Comparison of ENCODE assay signal across 7 cellular contexts in the genomic region with DNA sequence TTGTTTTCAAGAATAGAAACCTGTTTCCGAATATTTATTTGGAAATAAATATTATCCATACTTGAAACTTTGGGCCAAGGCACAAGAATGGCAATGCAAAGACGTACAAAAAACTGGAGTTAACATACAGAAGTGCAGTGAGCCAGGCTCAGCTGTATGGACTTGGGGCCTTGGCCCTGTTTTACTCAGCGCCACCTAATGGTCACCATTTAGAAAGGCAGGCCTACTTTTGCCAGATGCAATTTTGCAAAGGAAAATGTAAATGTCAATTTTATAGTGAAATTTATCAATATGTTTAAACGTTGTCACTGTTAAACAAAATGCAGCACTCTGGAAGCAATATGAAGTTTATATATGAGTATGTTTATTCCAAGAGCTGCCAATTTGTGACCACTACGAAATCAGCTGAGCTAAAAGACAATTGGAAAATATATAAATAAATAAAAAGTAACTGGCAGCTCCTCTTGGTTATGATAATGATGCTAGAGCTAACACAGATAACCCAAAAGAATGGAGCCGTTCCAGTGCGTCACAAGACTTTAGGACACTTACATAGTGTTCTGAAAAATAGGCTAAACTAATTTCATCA.
DNase-seq lines count a peak whose midpoint lies in the region; ATAC-seq, FAIRE-seq and TF ChIP-seq lines count a peak whose summit lies in the region.

No MANE protein-coding gene starts in this region.

- H3K4me1 Mint-ChIP-seq in endothelial cell (ENCODE audit: unreplicated experiment): no peaks in the 10 kb centered on the region

- no peaks in the 10 kb centered on the region for H3K79me2 ChIP-seq in SU-DHL-6 (ENCODE audit: insufficient read depth, low read length)

- no peak overlapping the region for H3K4me2 ChIP-seq in SU-DHL-6 (ENCODE audit: low read depth, low read length, poor library complexity, severe bottlenecking)

- ATAC-seq in GM18858 (IDR thresholded peaks at IDR 0.05; ENCODE audit: unreplicated experiment) (peak; percentile 57), HG03460 (IDR thresholded peaks at IDR 0.05; ENCODE audit: unreplicated experiment) (peak; percentile 67), pancreas (peak in 1 of 4 donors; percentile 55), omental fat pad (ENCODE audit: low FRiP score) (no peak)

- no peaks in the 10 kb centered on the region for H3K36me3 Mint-ChIP-seq in endothelial cell (ENCODE audit: low read depth, unreplicated experiment)

- no peaks in the 10 kb centered on the region for H3K9me2 ChIP-seq in SU-DHL-6 (replicated peaks; ENCODE audit: insufficient read depth, low read length)

- H3K9me3 ChIP-seq in SU-DHL-6 (ENCODE audit: insufficient read depth, low read length): no peaks in the 10 kb centered on the region
- H3K9me3 ChIP-seq in pancreas: no peaks in the 10 kb centered on the region

- H2AFZ ChIP-seq in SU-DHL-6 (ENCODE audit: low read depth, low read length, severe bottlenecking): no peak overlapping the region

- H3K27ac ChIP-seq in SU-DHL-6 (ENCODE audit: low read depth, low read length): no peak overlapping the region
- H3K27ac ChIP-seq in pancreas: no peak overlapping the region

- H3K27me3 ChIP-seq in SU-DHL-6 (ENCODE audit: low read length) (no peaks in the 10 kb centered on the region), pancreas (no peaks in the 10 kb centered on the region)

- 50 to 59% methylated on average over 7 of the region's 7 CpGs for WGBS in pancreas, 2 donors

- H3K9ac ChIP-seq in SU-DHL-6 (ENCODE audit: low read length): no peak overlapping the region

- no peak for FAIRE-seq in pancreas (lab: Jason Lieb, UNC)

- H3K4me3 ChIP-seq in SU-DHL-6 (ENCODE audit: insufficient read depth, low read length, poor library complexity, severe bottlenecking) (no peak overlapping the region), pancreas (no peak overlapping the region)

- intact Hi-C loops in pancreas (cut with DNase I): no loop called here

- no peak overlapping the region for H3K27ac Mint-ChIP-seq in endothelial cell (ENCODE audit: unreplicated experiment)

- H3K36me3 ChIP-seq in SU-DHL-6 (ENCODE audit: low read length): no peaks in the 10 kb centered on the region
- H3K36me3 ChIP-seq in pancreas: no peaks in the 10 kb centered on the region

- H3K4me3 Mint-ChIP-seq in endothelial cell (ENCODE audit: unreplicated experiment): no peak overlapping the region

- H3F3A ChIP-seq in SU-DHL-6 (ENCODE audit: insufficient read depth): no peaks in the 10 kb centered on the region; the same call in 1 of the 2 replicates

- no peaks in the 10 kb centered on the region for H3K4me1 ChIP-seq in pancreas

- no peaks in the 10 kb centered on the region for H3K9me3 Mint-ChIP-seq in endothelial cell (ENCODE audit: unreplicated experiment)

- H4K20me1 ChIP-seq in SU-DHL-6 (ENCODE audit: low read depth, low read length): no peaks in the 10 kb centered on the region

- H3K27me3 Mint-ChIP-seq in endothelial cell (ENCODE audit: unreplicated experiment): no peaks in the 10 kb centered on the region

- DNase-seq in D341Med (ENCODE audit: low spot score): peak; percentile 59
- DNase-seq in endothelial cell (ENCODE audit: low spot score): peak; percentile 25
- peak in 1 of 6 donors; percentile 13 for DNase-seq in pancreas
- no peak for DNase-seq in omental fat pad (ENCODE audit: low spot score)

- peak; percentile 91 for TF ChIP-seq CTCF in SU-DHL-6 (IDR thresholded peaks at IDR 0.05; ENCODE audit: insufficient read depth, low read length, poor library complexity, severe bottlenecking)
- TF ChIP-seq CTCF in endothelial cell (IDR thresholded peaks at IDR 0.05; ENCODE audit: unreplicated experiment): peak; percentile 86
- peak in 3 of 4 donors; percentile 38 to 50 (median 39) for TF ChIP-seq CTCF in pancreas (IDR thresholded peaks at IDR 0.05)
- no peak for TF ChIP-seq CTCF in omental fat pad (IDR thresholded peaks at IDR 0.05)

Comparison
In these comparisons a context has a peak if more than half of its experiments do, and no peak if none do; other contexts are left out.
1. CTCF ChIP-seq: peak in SU-DHL-6 (single experiment), endothelial cell (single experiment) and pancreas (3 of 4); none in omental fat pad (0 of 3).